Comparison of ENCODE assay signal across 8 cellular contexts in genomic region chr10:110137142-110137545, GRCh38.
A peak's percentile ranks its signal among the peaks of the same experiment; 100 is the strongest.
DNase-seq lines count a peak whose midpoint lies in the region; ATAC-seq and TF ChIP-seq lines count a peak whose summit lies in the region.

No MANE protein-coding gene starts in this region.

- ATAC-seq in GM18505 (IDR thresholded peaks at IDR 0.05; ENCODE audit: unreplicated experiment) (peak; percentile 41), HG03280 (IDR thresholded peaks at IDR 0.05; ENCODE audit: unreplicated experiment) (peak; percentile 64), HG03108 (IDR thresholded peaks at IDR 0.05; ENCODE audit: unreplicated experiment) (no peak)
- peak; percentile 82 for ATAC-seq in activated naive CD8-positive, alpha-beta T cell treated with anti-CD3 and anti-CD28 coated beads, Interleukin-2, amount 50 U/mL, for 24 hours

- TF ChIP-seq POLR2A in GM18505 (IDR thresholded peaks at IDR 0.05; ENCODE audit: borderline replicate concordance, extremely low read depth, insufficient read depth, insufficient read length) (no peak), prostate gland (IDR thresholded peaks at IDR 0.05) (no peak)

- TF ChIP-seq CTCF in glutamatergic neuron (IDR thresholded peaks at IDR 0.05; ENCODE audit: partially characterized antibody, unreplicated experiment), result peak; percentile 91
- peak; percentile 70 to 93 (median 90) for TF ChIP-seq CTCF in prostate gland (IDR thresholded peaks at IDR 0.05)

- no peaks in the 10 kb centered on the region for H3K9me3 ChIP-seq in prostate gland

- H3K9me3 Mint-ChIP-seq in activated naive CD8-positive, alpha-beta T cell treated with anti-CD3 and anti-CD28 coated beads, Interleukin-2, amount 50 U/mL, for 24 hours, result no peaks in the 10 kb centered on the region
- H3K9me3 Mint-ChIP-seq in glutamatergic neuron (ENCODE audit: unreplicated experiment), result no peaks in the 10 kb centered on the region

- H3K27me3 ChIP-seq in prostate gland (replicated peaks; ENCODE audit: insufficient read depth), result no peaks in the 10 kb centered on the region

- H3K27ac ChIP-seq in prostate gland, result peak overlapping the region in 1 of 2 donors; percentile 29

- H3K4me1 ChIP-seq in prostate gland (replicated peaks), result no peaks in the 10 kb centered on the region

- H3K4me1 Mint-ChIP-seq in activated naive CD8-positive, alpha-beta T cell treated with anti-CD3 and anti-CD28 coated beads, Interleukin-2, amount 50 U/mL, for 24 hours, result peaks cover 34% of the 10 kb centered on the region
- no peaks in the 10 kb centered on the region for H3K4me1 Mint-ChIP-seq in glutamatergic neuron (ENCODE audit: low read depth, unreplicated experiment)

- H3K4me3 ChIP-seq in prostate gland, result no peak overlapping the region

- H3K27ac Mint-ChIP-seq in activated naive CD8-positive, alpha-beta T cell treated with anti-CD3 and anti-CD28 coated beads, Interleukin-2, amount 50 U/mL, for 24 hours, result peak overlapping the region; percentile 24
- H3K27ac Mint-ChIP-seq in glutamatergic neuron (ENCODE audit: unreplicated experiment), result no peak overlapping the region

- H3K36me3 ChIP-seq in prostate gland, result no peaks in the 10 kb centered on the region

- no peak overlapping the region for H3K4me3 Mint-ChIP-seq in activated naive CD8-positive, alpha-beta T cell treated with anti-CD3 and anti-CD28 coated beads, Interleukin-2, amount 50 U/mL, for 24 hours
- H3K4me3 Mint-ChIP-seq in glutamatergic neuron (ENCODE audit: unreplicated experiment), result no peak overlapping the region

- peaks cover 5% of the 10 kb centered on the region for H3K36me3 Mint-ChIP-seq in activated naive CD8-positive, alpha-beta T cell treated with anti-CD3 and anti-CD28 coated beads, Interleukin-2, amount 50 U/mL, for 24 hours (ENCODE audit: low read depth)
- H3K36me3 Mint-ChIP-seq in glutamatergic neuron (ENCODE audit: unreplicated experiment), result no peaks in the 10 kb centered on the region

- intact Hi-C loops in prostate gland (cut with DNase I), result loop anchor here (5.0 kb wide), 5 partner anchors 70 to 410 kb away; partner anchors contain the start of genes MXI1 and SMNDC1

- DNase-seq in Ammon's horn (ENCODE audit: low spot score) (peak; percentile 80), NCI-H510A treated with DMSO at 0.1 percent for 48 hours (lab: John Stamatoyannopoulos, UW) (peak; percentile 89), glutamatergic neuron (no peak), prostate gland (ENCODE audit: low spot score) (peak; percentile 14)
- no peak for DNase-seq in activated naive CD8-positive, alpha-beta T cell treated with anti-CD3 and anti-CD28 coated beads, Interleukin-2, amount 50 U/mL, for 24 hours

- H3K27me3 Mint-ChIP-seq in activated naive CD8-positive, alpha-beta T cell treated with anti-CD3 and anti-CD28 coated beads, Interleukin-2, amount 50 U/mL, for 24 hours, result no peaks in the 10 kb centered on the region
- no peaks in the 10 kb centered on the region for H3K27me3 Mint-ChIP-seq in glutamatergic neuron (ENCODE audit: unreplicated experiment)

- 2% methylated on average over 2 of the region's 2 CpGs for WGBS in prostate gland

Comparison
In these comparisons a context has a peak if more than half of its experiments do, and no peak if none do; other contexts are left out.
1. DNase-seq: peak in Ammon's horn (single experiment), NCI-H510A treated with DMSO at 0.1 percent for 48 hours (single experiment) and prostate gland (single experiment); none in activated naive CD8-positive, alpha-beta T cell treated with anti-CD3 and anti-CD28 coated beads, Interleukin-2, amount 50 U/mL, for 24 hours (single experiment) and glutamatergic neuron (single experiment).